13 cellular contexts compared by ENCODE assay signal in the genomic region with DNA sequence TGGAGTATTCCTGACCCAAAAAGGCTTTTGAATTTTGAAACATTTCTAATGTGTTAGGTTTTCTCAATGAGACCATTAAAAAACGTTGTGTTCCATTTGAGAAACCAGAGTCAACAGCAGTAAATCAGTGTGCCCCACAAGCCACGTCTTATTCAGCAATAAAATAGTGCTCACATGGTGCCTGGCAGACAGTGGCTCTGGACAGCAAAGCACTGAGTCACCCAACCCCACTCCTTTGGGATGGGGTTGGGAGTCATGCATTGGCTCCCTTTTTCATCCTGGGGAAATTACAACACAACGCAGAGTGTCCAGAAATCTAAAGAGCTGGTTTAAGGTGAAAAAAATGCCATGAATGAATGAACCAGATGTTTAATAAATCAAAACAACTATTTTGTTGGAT. TPM values are rescaled to one million over a fixed set of nuclear protein-coding genes. Genes with fewer than 3 reads are reported as not detected.
DNase-seq lines count a peak whose midpoint lies in the region; ATAC-seq and TF ChIP-seq lines count a peak whose summit lies in the region.
"Had no signal": no experiment of that assay in that cellular context is flagged by ENCODE, and none has a peak within 500 bp of the region (broad histone marks: within the 10 kb centered on the region; RNA-seq: fewer than 3 reads in every experiment).

No MANE protein-coding gene starts in this region.

- no peaks in the 10 kb centered on the region for H3K36me3 Mint-ChIP-seq in CD4-positive, alpha-beta memory T cell

- intact Hi-C loops in Panc1 (cut with micrococcal nuclease; ENCODE audit: unreplicated experiment) = no loop called here
- intact Hi-C loops in CD4-positive, alpha-beta memory T cell (cut with micrococcal nuclease) = no loop called here

- ATAC-seq in Panc1 (no peak), omental fat pad (ENCODE audit: low FRiP score) (peak; percentile 93), GM18498 (IDR thresholded peaks at IDR 0.05; ENCODE audit: unreplicated experiment) (no peak)

- no peaks in the 10 kb centered on the region; the same call in 1 of the 2 replicates for H3K27me3 ChIP-seq in Panc1 (ENCODE audit: control insufficient read depth, insufficient read depth, low read length)
- H3K27me3 ChIP-seq in CD4-positive, alpha-beta memory T cell (ENCODE audit: insufficient read depth, low read length) = no peaks in the 10 kb centered on the region

- H3K9me3 ChIP-seq in Panc1 (ENCODE audit: control insufficient read depth, insufficient read depth, low read depth, low read length) = no peaks in the 10 kb centered on the region
- H3K9me3 ChIP-seq in CD4-positive, alpha-beta memory T cell (ENCODE audit: control insufficient read depth in 1 of 2, low read length in 2 of 2) = no peaks in the 10 kb centered on the region

- no peak overlapping the region for H3K27ac ChIP-seq in Panc1 (ENCODE audit: low read length)
- no peak overlapping the region for H3K27ac ChIP-seq in CD4-positive, alpha-beta memory T cell (ENCODE audit: low read depth, low read length)

- BruUV-seq in Panc1 (replicated peaks; lab: Mats Ljungman, UMichigan) = no TSS peak

- in situ Hi-C loops in Panc1 (cut with HindIII; ENCODE audit: low pct_unique_long_range_greater_than_20kb, low sequenced_read_pairs) = no loop called here

- no peaks in the 10 kb centered on the region for H3K36me3 ChIP-seq in Panc1 (ENCODE audit: control insufficient read depth, insufficient read depth, low read length)
- no peaks in the 10 kb centered on the region for H3K36me3 ChIP-seq in CD4-positive, alpha-beta memory T cell (ENCODE audit: insufficient read depth, low read length)

- CTCF ChIA-PET in Panc1 (lab: Charles Lee) = no interaction called here
- CTCF ChIA-PET in CD4-positive, alpha-beta memory T cell (lab: Charles Lee; ENCODE audit: partially characterized antibody) = no interaction called here

- peaks cover 0 to 3% (median 0%) of the 10 kb centered on the region in 8 donors for H3K9me3 Mint-ChIP-seq in CD4-positive, alpha-beta memory T cell
- H3K9me3 Mint-ChIP-seq: endodermal cell had no signal

- POLR2A ChIA-PET in Panc1 (lab: Charles Lee) = no interaction called here
- POLR2A ChIA-PET in CD4-positive, alpha-beta memory T cell (lab: Charles Lee; ENCODE audit: partially characterized antibody) = no interaction called here

- no peak for TF ChIP-seq CTCF in AG09309 (IDR thresholded peaks at IDR 0.05; ENCODE audit: control insufficient read depth, insufficient read depth, low read depth, low read length, missing control alignments)
- TF ChIP-seq CTCF in Panc1 (IDR thresholded peaks at IDR 0.05) = no peak
- no peak for TF ChIP-seq CTCF in omental fat pad (IDR thresholded peaks at IDR 0.05)

- H3K4me1 Mint-ChIP-seq in CD4-positive, alpha-beta memory T cell = peaks cover 5 to 28% (median 17%) of the 10 kb centered on the region in 4 donors

- H3K4me3 ChIP-seq in AG09309 (ENCODE audit: control insufficient read depth, low read depth, low read length) (no peak overlapping the region), Panc1 (ENCODE audit: low read depth in 2 of 2, low read length in 2 of 2) (no peak overlapping the region)
- H3K4me3 ChIP-seq in CD4-positive, alpha-beta memory T cell (ENCODE audit: low read length in 2 of 2) = no peak overlapping the region

- no peaks in the 10 kb centered on the region for H3K27me3 Mint-ChIP-seq in CD4-positive, alpha-beta memory T cell

- no peak overlapping the region for H3K27ac Mint-ChIP-seq in CD4-positive, alpha-beta memory T cell
- H3K27ac Mint-ChIP-seq: endodermal cell had no signal

- no peaks in the 10 kb centered on the region for H3K4me1 ChIP-seq in Panc1 (ENCODE audit: control insufficient read depth, insufficient read depth, low read length)
- H3K4me1 ChIP-seq in CD4-positive, alpha-beta memory T cell (ENCODE audit: insufficient read depth, low read length) = peaks cover 5% of the 10 kb centered on the region

- DNase-seq in AG09309 (ENCODE audit: low read depth) = peak; percentile 93
- peak; percentile 7 for DNase-seq in Panc1 (ENCODE audit: low read depth, low spot score)
- DNase-seq in fibroblast of gingiva (ENCODE audit: low read depth) = peak; percentile 94
- DNase-seq in omental fat pad (ENCODE audit: low spot score) = no peak
- no peak for DNase-seq in NOMO-1 (lab: John Stamatoyannopoulos, UW; ENCODE audit: unreplicated experiment in 2 of 2)
- no peak for DNase-seq in stimulated activated CD8-positive, alpha-beta memory T cell treated with anti-CD3 and anti-CD28 coated beads, Interleukin-4, amount 100 ng/mL, for 48 hours
- no peak for DNase-seq in CD4-positive, alpha-beta memory T cell
- DNase-seq: activated CD4-positive, CD25-positive, alpha-beta regulatory T cell treated with anti-CD3 and anti-CD28 coated beads, Interleukin-2, amount 50 U/mL, for 72 hours; activated naive CD4-positive, alpha-beta T cell; endodermal cell; NCI-H1930 had no signal

- no peak overlapping the region for H3K4me3 Mint-ChIP-seq in CD4-positive, alpha-beta memory T cell
- H3K4me3 Mint-ChIP-seq: CD14-positive monocyte, endodermal cell had no signal

RNA-seq across cellular contexts. Expression of a gene that starts 46.5 kb away (rescaled TPM):
- total RNA-seq in Panc1 (2021; ENCODE audit: unreplicated experiment) (0.13 TPM), omental fat pad (10 to 100 TPM in 1 of 4 donors, 1 to 10 TPM in 3; 1.2 to 12.1 (median 2.7) TPM)
- not detected for polyA plus RNA-seq in Panc1 (2012; ENCODE audit: insufficient read length)
- 1 to 10 TPM in 1 of 2 experiments, under 1 TPM in 1; 0.17 to 1.1 TPM for total RNA-seq in CD4-positive, alpha-beta memory T cell
- polyA plus RNA-seq in CD4-positive, alpha-beta memory T cell = under 1 TPM; 0.47 to 0.55 TPM
- total RNA-seq: endodermal cell had no signal

Comparison
In these comparisons a context has a peak if more than half of its experiments do, and no peak if none do; other contexts are left out.
1. DNase-seq: peak in AG09309 (single experiment), Panc1 (single experiment) and fibroblast of gingiva (single experiment); none in omental fat pad (single experiment), NOMO-1 (0 of 2), stimulated activated CD8-positive, alpha-beta memory T cell treated with anti-CD3 and anti-CD28 coated beads, Interleukin-4, amount 100 ng/mL, for 48 hours (single experiment) and CD4-positive, alpha-beta memory T cell (0 of 5).